ENCODE assay signal across 32 cellular contexts in genomic region chrX:105317117-105317516, GRCh38.
"Had no signal": no experiment of that assay in that cellular context is flagged by ENCODE, and none has a peak within 500 bp of the region (broad histone marks: within the 10 kb centered on the region; RNA-seq: fewer than 3 reads in every experiment).

No MANE protein-coding gene starts in this region.

- H3K27me3 ChIP-seq: ascending aorta, body of pancreas, brain microvascular endothelial cell, cardiac muscle cell had no signal

- FAIRE-seq: bronchial epithelial cell had no signal

- H3K9me3 ChIP-seq: adrenal gland, ascending aorta, body of pancreas, breast epithelium had no signal

- H3K27ac ChIP-seq: adrenal gland, ascending aorta, body of pancreas, brain microvascular endothelial cell, breast epithelium, cardiac muscle cell had no signal

- H3K4me3 ChIP-seq: adrenal gland, ascending aorta, body of pancreas, breast epithelium, cardiac muscle cell had no signal

- H3K36me3 ChIP-seq: adrenal gland, ascending aorta, brain microvascular endothelial cell, breast epithelium, cardiac muscle cell had no signal

- ATAC-seq: activated naive CD4-positive, alpha-beta T cell treated with anti-CD3 and anti-CD28 coated beads, Interleukin-2, amount 50 U/mL, for 72 hours; activated naive CD8-positive, alpha-beta T cell treated with anti-CD3 and anti-CD28 coated beads, Interleukin-2, amount 50 U/mL, for 24 hours; activated T-cell treated with anti-CD3 and anti-CD28 coated beads, Interleukin-2, amount 50 U/mL, for 4 hours; activated T-cell treated with anti-CD3 and anti-CD28 coated beads, Interleukin-2, amount 50 U/mL, for 72 hours; activated T-helper 17 cell treated with anti-CD3 and anti-CD28 coated beads, Interleukin-2, amount 50 U/mL, for 72 hours; body of pancreas had no signal

- H3K4me1 ChIP-seq: adrenal gland, ascending aorta, body of pancreas, breast epithelium had no signal

- DNase-seq: activated effector memory CD4-positive, alpha-beta T cell treated with anti-CD3 and anti-CD28 coated beads, Interleukin-2, amount 50 U/mL, for 16 hours; activated effector memory CD4-positive, alpha-beta T cell treated with Interleukin-2 at 50 U/mL for 16 hours; activated gamma-delta T cell; activated gamma-delta T cell treated with Interleukin-2 at 50 U/mL for 16 hours; activated naive CD4-positive, alpha-beta T cell; activated naive CD4-positive, alpha-beta T cell treated with anti-CD3 and anti-CD28 coated beads for 36 hours; activated naive CD4-positive, alpha-beta T cell treated with anti-CD3 and anti-CD28 coated beads, Interleukin-2, amount 10 ng/mL, durations not matched to agents 7 days and 5 days; activated naive CD4-positive, alpha-beta T cell treated with anti-CD3 and anti-CD28 coated beads, Interleukin-2, amount 50 U/mL, for 16 hours; activated naive CD4-positive, alpha-beta T cell treated with Interleukin-2 at 50 U/mL for 16 hours; activated naive CD8-positive, alpha-beta T cell treated with anti-CD3 and anti-CD28 coated beads for 36 hours; activated naive CD8-positive, alpha-beta T cell treated with anti-CD3 and anti-CD28 coated beads, Interleukin-2, amount 10 ng/mL, durations not matched to agents 7 days and 5 days; activated naive CD8-positive, alpha-beta T cell treated with anti-CD3 and anti-CD28 coated beads, Interleukin-2, amount 50 U/mL, for 24 hours; activated T-cell treated with anti-CD3 and anti-CD28 coated beads, Interleukin-2, amount 50 U/mL, for 24 hours; activated T-cell treated with anti-CD3 and anti-CD28 coated beads, Interleukin-2, amount 50 U/mL, for 4 hours; activated T-cell treated with anti-CD3 and anti-CD28 coated beads, Interleukin-2, amount 50 U/mL, for 48 hours; activated T-cell treated with anti-CD3 and anti-CD28 coated beads, Interleukin-2, amount 50 U/mL, for 72 hours; adrenal gland; amniotic stem cell; amygdala; anterior cingulate cortex; aorta; body of pancreas; brain microvascular endothelial cell; caudate nucleus; central memory CD4-positive, alpha-beta T cell; cerebellar nuclear complex had no signal
